In the genomic region with DNA sequence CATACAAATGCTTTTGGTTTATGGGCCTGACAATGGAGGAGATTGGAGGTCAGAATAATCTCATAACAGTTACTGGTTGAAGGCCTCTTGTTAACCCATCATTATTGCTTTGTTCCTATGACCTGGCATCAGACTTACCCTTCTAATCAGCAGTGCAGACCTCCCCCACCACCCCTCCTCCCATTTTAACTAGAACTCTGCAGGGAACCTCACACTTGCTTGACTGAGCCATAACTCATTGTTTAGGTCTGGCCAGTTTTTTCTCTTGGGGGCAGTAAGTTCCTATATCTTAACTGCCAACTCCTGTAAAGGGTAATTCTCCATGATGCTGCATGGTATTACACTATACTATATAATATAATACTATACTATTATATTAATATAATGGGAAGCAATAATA, we compare ENCODE assay signal across 35 cellular contexts.
"Had no signal": no experiment of that assay in that cellular context is flagged by ENCODE, and none has a peak within 500 bp of the region (broad histone marks: within the 10 kb centered on the region; RNA-seq: fewer than 3 reads in every experiment).

No MANE protein-coding gene starts in this region.

- ATAC-seq: activated CD8-positive, alpha-beta T cell treated with anti-CD3 and anti-CD28 coated beads for 36 hours; activated naive CD4-positive, alpha-beta T cell treated with anti-CD3 and anti-CD28 coated beads, Interleukin-2, amount 50 U/mL, for 72 hours; activated T-cell treated with anti-CD3 and anti-CD28 coated beads, Interleukin-2, amount 50 U/mL, for 4 hours; activated T-cell treated with anti-CD3 and anti-CD28 coated beads, Interleukin-2, amount 50 U/mL, for 72 hours; activated T-helper 17 cell treated with anti-CD3 and anti-CD28 coated beads, Interleukin-2, amount 50 U/mL, for 72 hours; body of pancreas had no signal

- H3K36me3 ChIP-seq: adrenal gland, brain microvascular endothelial cell, breast epithelium had no signal

- H3K4me3 Mint-ChIP-seq: activated B cell treated with CpG ODN at 0.5 μM for 24 hours; activated CD4-positive, alpha-beta memory T cell treated with anti-CD3 and anti-CD28 coated beads for 36 hours; activated CD4-positive, alpha-beta T cell treated with anti-CD3 and anti-CD28 coated beads, Interleukin-2, amount 10 ng/mL, durations not matched to agents 24 days and 14 days; activated CD8-positive, alpha-beta T cell treated with anti-CD3 and anti-CD28 coated beads for 36 hours; activated naive CD4-positive, alpha-beta T cell treated with anti-CD3 and anti-CD28 coated beads for 36 hours; activated naive CD8-positive, alpha-beta T cell treated with anti-CD3 and anti-CD28 coated beads for 36 hours; activated T-cell treated with anti-CD3 and anti-CD28 coated beads, Interleukin-2, amount 50 U/mL, for 4 hours; activated T-cell treated with anti-CD3 and anti-CD28 coated beads, Interleukin-2, amount 50 U/mL, for 72 hours; activated T-helper 1 cell treated with anti-CD3 and anti-CD28 coated beads, Interleukin-12 subunit alpha, Interleukin-12 subunit beta, Interleukin-2, Interleukin-4 antibody, amounts not matched to agents 30 ng/mL and 10 ng/mL and 1 ng/mL, durations not matched to agents 14 hours and 24 hours and 36 hours; activated T-helper 17 cell treated with anti-CD3 and anti-CD28 coated beads, Interleukin-2, amount 50 U/mL, for 72 hours; T-helper 1 cell treated with Interleukin-12 subunit alpha and Interleukin-12 subunit beta and Interleukin-4 antibody, amounts not matched to agents 30 μg/mL and 1 μg/mL, for 36 hours; T-helper 2 cell treated with Interferon-gamma antibody and Interleukin-4, amounts not matched to agents 5 μg/mL and 100 μg/mL, for 36 hours had no signal

- H3K36me3 Mint-ChIP-seq: activated CD4-positive, alpha-beta memory T cell treated with anti-CD3 and anti-CD28 coated beads for 36 hours; activated naive CD4-positive, alpha-beta T cell treated with anti-CD3 and anti-CD28 coated beads, Interleukin-2, amount 50 U/mL, for 72 hours; activated naive CD8-positive, alpha-beta T cell treated with anti-CD3 and anti-CD28 coated beads for 36 hours had no signal

- H3K27me3 ChIP-seq: adrenal gland, body of pancreas, brain microvascular endothelial cell had no signal

- H3K4me3 ChIP-seq: adrenal gland, body of pancreas, breast epithelium had no signal

- H3K9me3 ChIP-seq: adrenal gland, body of pancreas, breast epithelium had no signal

- H3K4me1 Mint-ChIP-seq: activated B cell treated with CpG ODN at 0.5 μM for 24 hours; activated CD4-positive, alpha-beta T cell treated with anti-CD3 and anti-CD28 coated beads, Interleukin-2, amount 10 ng/mL, durations not matched to agents 24 days and 14 days; activated naive CD8-positive, alpha-beta T cell treated with anti-CD3 and anti-CD28 coated beads for 36 hours; activated T-helper 17 cell treated with anti-CD3 and anti-CD28 coated beads, Interleukin-2, amount 50 U/mL, for 72 hours had no signal

- H3K27me3 Mint-ChIP-seq: activated B cell treated with CpG ODN at 0.5 μM for 24 hours; activated CD4-positive, alpha-beta memory T cell treated with anti-CD3 and anti-CD28 coated beads for 36 hours; activated CD4-positive, alpha-beta T cell treated with anti-CD3 and anti-CD28 coated beads, Interleukin-2, amount 10 ng/mL, durations not matched to agents 24 days and 14 days; activated CD8-positive, alpha-beta T cell treated with anti-CD3 and anti-CD28 coated beads for 36 hours; activated naive CD8-positive, alpha-beta T cell treated with anti-CD3 and anti-CD28 coated beads for 36 hours; activated T-helper 17 cell treated with anti-CD3 and anti-CD28 coated beads, Interleukin-2, amount 50 U/mL, for 72 hours had no signal

- H3K4me1 ChIP-seq: adrenal gland, body of pancreas, breast epithelium had no signal

- H3K9me3 Mint-ChIP-seq: activated B cell treated with CpG ODN at 0.5 μM for 24 hours; activated CD4-positive, alpha-beta memory T cell treated with anti-CD3 and anti-CD28 coated beads for 36 hours; activated CD4-positive, alpha-beta T cell treated with anti-CD3 and anti-CD28 coated beads, Interleukin-2, amount 10 ng/mL, durations not matched to agents 24 days and 14 days; activated naive CD4-positive, alpha-beta T cell treated with anti-CD3 and anti-CD28 coated beads for 36 hours; activated naive CD4-positive, alpha-beta T cell treated with anti-CD3 and anti-CD28 coated beads, Interleukin-2, amount 50 U/mL, for 72 hours; activated naive CD8-positive, alpha-beta T cell treated with anti-CD3 and anti-CD28 coated beads for 36 hours; activated T-helper 1 cell treated with anti-CD3 and anti-CD28 coated beads, Interleukin-12 subunit alpha, Interleukin-12 subunit beta, Interleukin-2, Interleukin-4 antibody, amounts not matched to agents 30 ng/mL and 10 ng/mL and 1 ng/mL, durations not matched to agents 14 hours and 24 hours and 36 hours; activated T-helper 17 cell treated with anti-CD3 and anti-CD28 coated beads, Interleukin-2, amount 50 U/mL, for 72 hours; T-helper 1 cell treated with Interleukin-12 subunit alpha and Interleukin-12 subunit beta and Interleukin-4 antibody, amounts not matched to agents 30 μg/mL and 1 μg/mL, for 36 hours; T-helper 2 cell treated with Interferon-gamma antibody and Interleukin-4, amounts not matched to agents 5 μg/mL and 100 μg/mL, for 36 hours had no signal

- H3K27ac Mint-ChIP-seq: activated B cell treated with CpG ODN at 0.5 μM for 24 hours; activated CD4-positive, alpha-beta memory T cell treated with anti-CD3 and anti-CD28 coated beads for 36 hours; activated CD4-positive, alpha-beta T cell treated with anti-CD3 and anti-CD28 coated beads, Interleukin-2, amount 10 ng/mL, durations not matched to agents 24 days and 14 days; activated CD8-positive, alpha-beta T cell treated with anti-CD3 and anti-CD28 coated beads for 36 hours; activated naive CD4-positive, alpha-beta T cell treated with anti-CD3 and anti-CD28 coated beads for 36 hours; activated naive CD4-positive, alpha-beta T cell treated with anti-CD3 and anti-CD28 coated beads, Interleukin-2, amount 50 U/mL, for 72 hours; activated naive CD8-positive, alpha-beta T cell treated with anti-CD3 and anti-CD28 coated beads for 36 hours; activated T-cell treated with anti-CD3 and anti-CD28 coated beads, Interleukin-2, amount 50 U/mL, for 72 hours; activated T-helper 1 cell treated with anti-CD3 and anti-CD28 coated beads, Interleukin-12 subunit alpha, Interleukin-12 subunit beta, Interleukin-2, Interleukin-4 antibody, amounts not matched to agents 30 ng/mL and 10 ng/mL and 1 ng/mL, durations not matched to agents 14 hours and 24 hours and 36 hours; activated T-helper 17 cell treated with anti-CD3 and anti-CD28 coated beads, Interleukin-2, amount 50 U/mL, for 72 hours; T-helper 1 cell treated with Interleukin-12 subunit alpha and Interleukin-12 subunit beta and Interleukin-4 antibody, amounts not matched to agents 30 μg/mL and 1 μg/mL, for 36 hours; T-helper 2 cell treated with Interferon-gamma antibody and Interleukin-4, amounts not matched to agents 5 μg/mL and 100 μg/mL, for 36 hours had no signal

- DNase-seq: activated B cell treated with CpG ODN at 0.5 μM for 24 hours; activated CD4-positive, alpha-beta memory T cell treated with anti-CD3 and anti-CD28 coated beads for 36 hours; activated CD4-positive, alpha-beta T cell treated with anti-CD3 and anti-CD28 coated beads for 4 hours; activated CD4-positive, alpha-beta T cell treated with anti-CD3 and anti-CD28 coated beads, Interleukin-2, amount 10 ng/mL, durations not matched to agents 24 days and 14 days; activated CD4-positive, alpha-beta T cell treated with anti-CD3 and anti-CD28 coated beads, Interleukin-2, amount 50 U/mL, for 1 hour; activated CD4-positive, alpha-beta T cell treated with anti-CD3 and anti-CD28 coated beads, Interleukin-2, amount 50 U/mL, for 4 hours; activated CD4-positive, CD25-positive, alpha-beta regulatory T cell treated with anti-CD3 and anti-CD28 coated beads, Interleukin-2, amount 50 U/mL, for 72 hours; activated CD8-positive, alpha-beta memory T cell treated with anti-CD3 and anti-CD28 coated beads, Interleukin-2, amount 50 U/mL, for 4 hours; activated CD8-positive, alpha-beta T cell treated with anti-CD3 and anti-CD28 coated beads for 36 hours; activated effector memory CD4-positive, alpha-beta T cell treated with anti-CD3 and anti-CD28 coated beads, Interleukin-2, amount 50 U/mL, for 16 hours; activated gamma-delta T cell treated with Interleukin-2 at 50 U/mL for 16 hours; activated naive CD4-positive, alpha-beta T cell; activated naive CD4-positive, alpha-beta T cell treated with anti-CD3 and anti-CD28 coated beads for 36 hours; activated naive CD4-positive, alpha-beta T cell treated with anti-CD3 and anti-CD28 coated beads, Interleukin-2, amount 50 U/mL, for 16 hours; activated naive CD8-positive, alpha-beta T cell treated with anti-CD3 and anti-CD28 coated beads for 36 hours; activated T-cell treated with anti-CD3 and anti-CD28 coated beads for 4 hours; activated T-cell treated with anti-CD3 and anti-CD28 coated beads, Interleukin-2, amount 50 U/mL, for 1 hour; activated T-cell treated with anti-CD3 and anti-CD28 coated beads, Interleukin-2, amount 50 U/mL, for 4 hours; activated T-cell treated with anti-CD3 and anti-CD28 coated beads, Interleukin-2, amount 50 U/mL, for 72 hours; adrenal gland; amniotic stem cell; aorta; body of pancreas; brain microvascular endothelial cell; central memory CD4-positive, alpha-beta T cell; T-helper 1 cell; T-helper 2 cell; T-helper 9 cell had no signal

- H3K27ac ChIP-seq: adrenal gland, body of pancreas, brain microvascular endothelial cell, breast epithelium, VCaP had no signal
